16 cellular contexts compared by ENCODE assay signal in genomic region chr11:27679136-27680015, GRCh38. TPM values are rescaled to one million over a fixed set of nuclear protein-coding genes. Genes with fewer than 3 reads are reported as not detected.
"Had no signal": no experiment of that assay in that cellular context is flagged by ENCODE, and none has a peak within 500 bp of the region (broad histone marks: within the 10 kb centered on the region; RNA-seq: fewer than 3 reads in every experiment).

No MANE protein-coding gene starts in this region.

- H3K27ac Mint-ChIP-seq: activated naive CD8-positive, alpha-beta T cell treated with anti-CD3 and anti-CD28 coated beads, Interleukin-2, amount 10 ng/mL, durations not matched to agents 7 days and 5 days; nephron progenitor cell; type B pancreatic cell had no signal

- H3K27me3 ChIP-seq: ascending aorta, gastrocnemius medialis, heart right ventricle, suprapubic skin had no signal

- H3K4me1 Mint-ChIP-seq: activated naive CD8-positive, alpha-beta T cell treated with anti-CD3 and anti-CD28 coated beads, Interleukin-2, amount 10 ng/mL, durations not matched to agents 7 days and 5 days had no signal

- DNase-seq: activated CD4-positive, alpha-beta T cell treated with anti-CD3 and anti-CD28 coated beads, Interleukin-2, amount 50 U/mL, for 48 hours; activated gamma-delta T cell; activated naive CD8-positive, alpha-beta T cell treated with anti-CD3 and anti-CD28 coated beads, Interleukin-2, amount 10 ng/mL, durations not matched to agents 7 days and 5 days; activated T-cell treated with anti-CD3 and anti-CD28 coated beads, Interleukin-2, amount 50 U/mL, for 48 hours; gastrocnemius medialis; heart right ventricle; left ventricle myocardium inferior; mesenchymal stem cell; nephron progenitor cell; psoas muscle; stimulated activated CD4-positive, alpha-beta T cell treated with anti-CD3 and anti-CD28 coated beads, Interleukin-12 subunit alpha, Interleukin-12 subunit beta, amount 100 ng/mL, for 4 hours; stimulated activated naive CD8-positive, alpha-beta T cell treated with anti-CD3 and anti-CD28 coated beads, Interleukin-15, Interleukin-2, amounts not matched to agents 100 U/mL and 50 U/mL, for 24 hours had no signal

- H3K4me3 Mint-ChIP-seq: activated naive CD8-positive, alpha-beta T cell treated with anti-CD3 and anti-CD28 coated beads, Interleukin-2, amount 10 ng/mL, durations not matched to agents 7 days and 5 days; nephron progenitor cell; type B pancreatic cell had no signal

- H3K27me3 Mint-ChIP-seq: activated naive CD8-positive, alpha-beta T cell treated with anti-CD3 and anti-CD28 coated beads, Interleukin-2, amount 10 ng/mL, durations not matched to agents 7 days and 5 days; type B pancreatic cell had no signal

- H3K4me3 ChIP-seq: ascending aorta, gastrocnemius medialis, heart right ventricle, left ventricle myocardium inferior, psoas muscle, suprapubic skin had no signal

- H3K27ac ChIP-seq: ascending aorta, gastrocnemius medialis, heart right ventricle, left ventricle myocardium inferior, psoas muscle, suprapubic skin had no signal

- H3K36me3 Mint-ChIP-seq: activated naive CD8-positive, alpha-beta T cell treated with anti-CD3 and anti-CD28 coated beads, Interleukin-2, amount 10 ng/mL, durations not matched to agents 7 days and 5 days had no signal

- ATAC-seq: activated CD4-positive, CD25-positive, alpha-beta regulatory T cell treated with anti-CD3 and anti-CD28 coated beads, Interleukin-2, amount 50 U/mL, for 24 hours; gastrocnemius medialis; heart right ventricle; psoas muscle; stimulated activated naive CD8-positive, alpha-beta T cell treated with anti-CD3 and anti-CD28 coated beads, Interleukin-15, Interleukin-2, amounts not matched to agents 100 U/mL and 50 U/mL, for 24 hours had no signal

RNA-seq across cellular contexts. Expression of gene BDNF, which starts 20.9 kb away (rescaled TPM):
- total RNA-seq: activated naive CD8-positive, alpha-beta T cell treated with anti-CD3 and anti-CD28 coated beads, Interleukin-2, amount 10 ng/mL, durations not matched to agents 7 days and 5 days had no signal
